ENCODE assay signal across 27 cellular contexts in genomic region chr9:88831783-88832407, GRCh38.
A peak's percentile ranks its signal among the peaks of the same experiment; 100 is the strongest.
DNase-seq lines count a peak whose midpoint lies in the region; TF ChIP-seq lines count a peak whose summit lies in the region.
"Had no signal": no experiment of that assay in that cellular context is flagged by ENCODE, and none has a peak within 500 bp of the region (broad histone marks: within the 10 kb centered on the region; RNA-seq: fewer than 3 reads in every experiment).

No MANE protein-coding gene starts in this region.

- no peak overlapping the region for H2BK120ac ChIP-seq in mesendoderm (ENCODE audit: low read depth, low read length)

- H3K4ac ChIP-seq in mesendoderm (ENCODE audit: low read depth, low read length): no peak overlapping the region

- H3K9me3 Mint-ChIP-seq in osteocyte (ENCODE audit: unreplicated experiment): no peaks in the 10 kb centered on the region
- H3K9me3 Mint-ChIP-seq: activated T-helper 2 cell treated with anti-CD3 and anti-CD28 coated beads, Interferon-gamma antibody, Interleukin-2, Interleukin-4, amounts not matched to agents 10 μg/mL and 5 μg/mL and 100 μg/mL, durations not matched to agents 14 hours and 24 hours and 36 hours; T-helper 1 cell treated with Interleukin-12 subunit alpha and Interleukin-12 subunit beta and Interleukin-4 antibody, amounts not matched to agents 30 μg/mL and 1 μg/mL, for 36 hours had no signal

- H2AK5ac ChIP-seq in mesendoderm (ENCODE audit: low read length): no peak overlapping the region

- no peak overlapping the region for H3K4me2 ChIP-seq in mesendoderm (ENCODE audit: low read length)
- H3K4me2 ChIP-seq: SK-N-SH had no signal

- no peak overlapping the region for H3K23ac ChIP-seq in mesendoderm (ENCODE audit: low read length)

- H3K18ac ChIP-seq in mesendoderm (ENCODE audit: low read length): no peak overlapping the region

- no peak overlapping the region for H3K27ac Mint-ChIP-seq in osteocyte (ENCODE audit: unreplicated experiment)
- H3K27ac Mint-ChIP-seq: activated naive CD8-positive, alpha-beta T cell; activated T-helper 2 cell treated with anti-CD3 and anti-CD28 coated beads, Interferon-gamma antibody, Interleukin-2, Interleukin-4, amounts not matched to agents 10 μg/mL and 5 μg/mL and 100 μg/mL, durations not matched to agents 14 hours and 24 hours and 36 hours; T-helper 1 cell treated with Interleukin-12 subunit alpha and Interleukin-12 subunit beta and Interleukin-4 antibody, amounts not matched to agents 30 μg/mL and 1 μg/mL, for 36 hours; type B pancreatic cell had no signal

- TF ChIP-seq CTCF in NB4 (IDR thresholded peaks at IDR 0.05; ENCODE audit: low read depth, low read length): no peak
- no peak for TF ChIP-seq CTCF in brain microvascular endothelial cell (IDR thresholded peaks at IDR 0.05; ENCODE audit: low read depth, low read length, missing control alignments)
- no peak for TF ChIP-seq CTCF in osteocyte (IDR thresholded peaks at IDR 0.05)

- no peaks in the 10 kb centered on the region for H3K4me1 ChIP-seq in mesendoderm (ENCODE audit: control insufficient read depth, low read depth, low read length)

- WGBS in mesendoderm (ENCODE audit: extremely low coverage, insufficient coverage, low lambda C conversion rate): no CpG with 5 or more reads among the region's 5 CpGs

- H3K79me2 ChIP-seq in mesendoderm (ENCODE audit: control insufficient read depth, insufficient read depth, low read length): no peaks in the 10 kb centered on the region

- peak; percentile 64 for DNase-seq in ELF-1 (ENCODE audit: low read depth, low spot score)
- DNase-seq in NB4 (ENCODE audit: low read depth): peak; percentile 19
- DNase-seq in dermis blood vessel endothelial cell: peak; percentile 63
- DNase-seq in mesendoderm: peak; percentile 74
- no peak for DNase-seq in brain microvascular endothelial cell
- DNase-seq in DMS53 treated with DMSO at 0.1 percent for 48 hours (lab: John Stamatoyannopoulos, UW; ENCODE audit: unreplicated experiment): no peak
- DNase-seq in osteocyte (ENCODE audit: extremely low spot score, unreplicated experiment): no peak
- no peak for DNase-seq in posterior cingulate gyrus
- DNase-seq: activated CD4-positive, alpha-beta T cell treated with anti-CD3 and anti-CD28 coated beads for 1 hour; anterior cingulate cortex; effector CD4-positive, alpha-beta T cell; erythroblast; midbrain; naive thymus-derived CD8-positive, alpha-beta T cell; NCI-H1105 treated with DMSO at 0.1 percent for 48 hours; NCI-H2029; NCI-H2227 treated with DMSO at 0.1 percent for 48 hours; NCI-H526; SK-N-SH; stimulated activated CD4-positive, alpha-beta T cell treated with anti-CD3 and anti-CD28 coated beads, Interleukin-15, amount 100 ng/mL, for 24 hours; stimulated activated CD4-positive, alpha-beta T cell treated with anti-CD3 and anti-CD28 coated beads, Interleukin-4, amount 100 ng/mL, for 4 hours; substantia nigra had no signal

- peaks cover 4% of the 10 kb centered on the region for H3K27me3 Mint-ChIP-seq in osteocyte (ENCODE audit: unreplicated experiment)

- no peak overlapping the region for H2BK15ac ChIP-seq in mesendoderm (replicated peaks; ENCODE audit: low read depth)

- H3K4me1 Mint-ChIP-seq in osteocyte (ENCODE audit: unreplicated experiment): peaks cover 40% of the 10 kb centered on the region

- no peak overlapping the region for H3K56ac ChIP-seq in mesendoderm (ENCODE audit: low read length)

- intact Hi-C loops in posterior cingulate gyrus (cut with DNase I): no loop called here

- no peak overlapping the region for H2BK5ac ChIP-seq in mesendoderm (ENCODE audit: low read length)

- no peak overlapping the region for H4K8ac ChIP-seq in mesendoderm (ENCODE audit: low read depth, low read length)

- H3K79me1 ChIP-seq in mesendoderm (ENCODE audit: low read length): no peaks in the 10 kb centered on the region

- no peak overlapping the region for H3K27ac ChIP-seq in mesendoderm (ENCODE audit: low read depth, low read length)
- no peak overlapping the region for H3K27ac ChIP-seq in brain microvascular endothelial cell

- TF ChIP-seq POLR2A in NB4 (IDR thresholded peaks at IDR 0.05; ENCODE audit: extremely low read depth, insufficient read length): no peak

- no peaks in the 10 kb centered on the region for H3K36me3 Mint-ChIP-seq in osteocyte (ENCODE audit: unreplicated experiment)
- H3K36me3 Mint-ChIP-seq: IgD-negative memory B cell; naive thymus-derived CD8-positive, alpha-beta T cell had no signal

- in situ Hi-C loops in brain microvascular endothelial cell (cut with HindIII; ENCODE audit: low pct_ligation_motif_present, low sequenced_read_pairs): no loop called here

- H3K27me3 ChIP-seq in mesendoderm (ENCODE audit: insufficient read depth, low read length, poor library complexity) (no peaks in the 10 kb centered on the region), brain microvascular endothelial cell (replicated peaks) (no peaks in the 10 kb centered on the region)

- H3K9ac ChIP-seq in mesendoderm (ENCODE audit: low read length): no peak overlapping the region
- H3K9ac ChIP-seq: SK-N-SH had no signal

- no peak overlapping the region for H4K5ac ChIP-seq in mesendoderm (ENCODE audit: low read length)

- H3K4me3 Mint-ChIP-seq in osteocyte (ENCODE audit: unreplicated experiment): no peak overlapping the region
- H3K4me3 Mint-ChIP-seq: activated naive CD8-positive, alpha-beta T cell; IgD-negative memory B cell; naive thymus-derived CD8-positive, alpha-beta T cell; T-helper 1 cell treated with Interleukin-12 subunit alpha and Interleukin-12 subunit beta and Interleukin-4 antibody, amounts not matched to agents 30 μg/mL and 1 μg/mL, for 36 hours; type B pancreatic cell had no signal

- H3K36me3 ChIP-seq in mesendoderm (ENCODE audit: control insufficient read depth, insufficient read depth, low read length) (no peaks in the 10 kb centered on the region), brain microvascular endothelial cell (replicated peaks) (no peaks in the 10 kb centered on the region)

- no peak overlapping the region for H3K4me3 ChIP-seq in NB4 (ENCODE audit: low read depth, low read length)
- H3K4me3 ChIP-seq in mesendoderm (ENCODE audit: low read length): no peak overlapping the region
- H3K4me3 ChIP-seq in brain microvascular endothelial cell (ENCODE audit: low read depth, low read length): no peak overlapping the region

Comparison
In these comparisons a context has a peak if more than half of its experiments do, and no peak if none do; other contexts are left out.
1. DNase-seq: peak in ELF-1 (single experiment), NB4 (single experiment), dermis blood vessel endothelial cell (single experiment) and mesendoderm (single experiment); none in brain microvascular endothelial cell (single experiment), DMS53 treated with DMSO at 0.1 percent for 48 hours (single experiment), osteocyte (single experiment) and posterior cingulate gyrus (0 of 10).